ENCODE assay signal across 15 cellular contexts in genomic region chr1:203057831-203058673, GRCh38. TPM values are rescaled to one million over a fixed set of nuclear protein-coding genes. Genes with fewer than 3 reads are reported as not detected.
DNase-seq lines count a peak whose midpoint lies in the region; ATAC-seq and TF ChIP-seq lines count a peak whose summit lies in the region.
"Had no signal": no experiment of that assay in that cellular context is flagged by ENCODE, and none has a peak within 500 bp of the region (broad histone marks: within the 10 kb centered on the region; RNA-seq: fewer than 3 reads in every experiment).

No MANE protein-coding gene starts in this region.

- TF ChIP-seq CTCF in A673 (conservative IDR thresholded peaks at IDR 0.05; ENCODE audit: low read depth, low read length) (no peak), SK-N-SH (IDR thresholded peaks at IDR 0.05) (no peak)

- no peaks in the 10 kb centered on the region for H3F3A ChIP-seq in SK-N-SH (replicated peaks; ENCODE audit: insufficient read depth)

- H3K9ac ChIP-seq in SK-N-SH: no peak overlapping the region

- H3K4me1 ChIP-seq in A673 (ENCODE audit: insufficient read depth, low read length, poor library complexity, severe bottlenecking): no peaks in the 10 kb centered on the region
- H3K4me1 ChIP-seq in SK-N-SH (ENCODE audit: control insufficient read depth in 1 of 2, insufficient read depth in 2 of 2, low read depth in 1 of 2, low read length in 1 of 2): peaks cover 0 to 21% of the 10 kb centered on the region in 2 experiments; a peak in 1 of 4 replicates

- H3K79me2 ChIP-seq in SK-N-SH (ENCODE audit: insufficient read depth): no peaks in the 10 kb centered on the region

- no peaks in the 10 kb centered on the region for H3K27me3 ChIP-seq in A673 (replicated peaks; ENCODE audit: insufficient read depth, low read depth, low read length, poor library complexity)
- H3K27me3 ChIP-seq in SK-N-SH (ENCODE audit: insufficient read depth): no peaks in the 10 kb centered on the region

- H2AFZ ChIP-seq in SK-N-SH (ENCODE audit: low read depth): no peak overlapping the region

- no TSS peak for BruUV-seq in A673 (replicated peaks; lab: Mats Ljungman, UMichigan)

- H3K9me2 ChIP-seq in SK-N-SH: no peaks in the 10 kb centered on the region

- WGBS in SK-N-SH (ENCODE audit: low lambda C conversion rate): 43% methylated on average over 11 of the region's 11 CpGs

- TF ChIP-seq EP300 in SK-N-SH (IDR thresholded peaks at IDR 0.05; ENCODE audit: borderline replicate concordance in 1 of 2, low read depth in 1 of 2, low read length in 1 of 2): no peak

- TF ChIP-seq RAD21 in SK-N-SH (IDR thresholded peaks at IDR 0.05; ENCODE audit: low read length): no peak

- no peaks in the 10 kb centered on the region for H4K20me1 ChIP-seq in SK-N-SH (ENCODE audit: insufficient read depth)

- POLR2A ChIA-PET in A673 (lab: Charles Lee; ENCODE audit: low non-redundant PET) (no interaction called here), SK-N-SH (lab: Yijun Ruan, JAX) (no interaction called here)

- H3K27ac ChIP-seq in A673 (ENCODE audit: low read depth, low read length, poor library complexity, severe bottlenecking) (no peak overlapping the region), SK-N-SH (ENCODE audit: low read depth in 2 of 2, low read length in 1 of 2) (no peak overlapping the region)
- H3K27ac ChIP-seq: coronary artery had no signal

- ATAC-seq in HG03520 (IDR thresholded peaks at IDR 0.05; ENCODE audit: unreplicated experiment): no peak
- no peak for ATAC-seq in GM18907 (IDR thresholded peaks at IDR 0.05; ENCODE audit: unreplicated experiment)

- intact Hi-C loops in A673 (cut with micrococcal nuclease; ENCODE audit: unreplicated experiment): no loop called here

- H3K4me3 ChIP-seq in A673 (ENCODE audit: low read depth, low read length, poor library complexity, severe bottlenecking) (no peak overlapping the region), SK-N-SH (ENCODE audit: low read depth in 2 of 2, low read length in 1 of 2) (no peak overlapping the region)
- H3K4me3 ChIP-seq: coronary artery had no signal

- no peaks in the 10 kb centered on the region for H3K36me3 ChIP-seq in A673 (ENCODE audit: insufficient read depth, low read length, poor library complexity, severe bottlenecking)
- no peaks in the 10 kb centered on the region for H3K36me3 ChIP-seq in SK-N-SH (replicated peaks in 1 of 2; ENCODE audit: control insufficient read depth in 1 of 2, insufficient read depth in 2 of 2, low read length in 1 of 2)

- DNase-seq in A673 (ENCODE audit: low spot score) (peak; percentile 19), GM04504 (ENCODE audit: low read depth) (peak; percentile 74), SK-N-SH (peak; percentile 83), left kidney (ENCODE audit: low read depth, low spot score) (peak; percentile 64), KG1 (lab: John Stamatoyannopoulos, UW) (no peak), NCI-H510A treated with DMSO at 0.1 percent for 48 hours (lab: John Stamatoyannopoulos, UW) (no peak)
- DNase-seq: activated CD4-positive, alpha-beta T cell treated with anti-CD3 and anti-CD28 coated beads, Interleukin-2, amount 10 ng/mL, durations not matched to agents 24 days and 14 days; anterior cingulate cortex; mammary epithelial cell; occipital lobe; stimulated activated CD4-positive, alpha-beta T cell treated with anti-CD3 and anti-CD28 coated beads, Interleukin-15, amount 100 ng/mL, for 24 hours had no signal

- H3K9me3 ChIP-seq in A673 (ENCODE audit: low read depth, low read length, poor library complexity, severe bottlenecking) (no peaks in the 10 kb centered on the region), SK-N-SH (no peaks in the 10 kb centered on the region)

- CTCF ChIA-PET in A673 (lab: Charles Lee): interaction anchor here (1.0 kb wide), 1 partner anchor 88 kb away, joined by 9 read pairs; no protein-coding TSS in a partner anchor
- CTCF ChIA-PET in SK-N-SH (lab: Yijun Ruan, JAX): interaction anchor here (1.1 to 13.2 kb wide), 10 partner anchors 9 to 209 kb away, joined by 3 to 131 read pairs (median 8); no protein-coding TSS in a partner anchor

- no peak overlapping the region for H3K4me2 ChIP-seq in SK-N-SH

TF ChIP-seq in SK-N-SH, 30 proteins besides CTCF, POLR2A, EP300 and RAD21:
- 0 out of 2 replicates have a peak, but pooled peaks have one; percentile 16 for TF ChIP-seq GATA2 (CRISPR knock-in tag; IDR thresholded peaks at IDR 0.05)
- no peak for TF ChIP-seq SIN3A (IDR thresholded peaks at IDR 0.05; ENCODE audit: borderline replicate concordance, low read depth, low read length)
- TF ChIP-seq TCF12 (IDR thresholded peaks at IDR 0.05): peak; percentile 30; the same call in 1 of the 2 replicates
- TF ChIP-seq RCOR1 (IDR thresholded peaks at IDR 0.05; ENCODE audit: low read length): peak; percentile 74; the same call in 1 of the 2 replicates
- TF ChIP-seq CHD2 (IDR thresholded peaks at IDR 0.05; ENCODE audit: low read length, partially characterized antibody): no peak
TF ChIP-seq in SK-N-SH: peak in this region for 3.

RNA-seq across cellular contexts. Expression of gene MYOG, which starts 27.8 kb away (rescaled TPM):
- total RNA-seq in A673 (2021): not detected in 2 replicates
- polyA plus RNA-seq in SK-N-SH (2012; rRNA removed): not detected in 2 replicates
- not detected in 2 replicates for polyA plus RNA-seq in SK-N-SH (2012; cell fraction: cytosol; rRNA removed)
- not detected in 2 replicates for polyA plus RNA-seq in SK-N-SH (2012; cell fraction: nucleus; rRNA removed)
- total RNA-seq: activated CD4-positive, alpha-beta T cell treated with anti-CD3 and anti-CD28 coated beads, Interleukin-2, amount 10 ng/mL, durations not matched to agents 24 days and 14 days; Daoy; mammary epithelial cell; occipital lobe had no signal
- polyA plus RNA-seq: mammary epithelial cell had no signal

RNA-seq across cellular contexts. Expression of gene PPFIA4, which starts 31.8 kb away (rescaled TPM):
- 2.5 and 3.0 TPM in 2 replicates for total RNA-seq in A673 (2021)
- polyA plus RNA-seq in SK-N-SH (2012; rRNA removed): 4.4 and 5.5 TPM in 2 replicates
- polyA plus RNA-seq in SK-N-SH (2012; cell fraction: cytosol; rRNA removed): 1.3 and 2.0 TPM in 2 replicates
- polyA plus RNA-seq in SK-N-SH (2012; cell fraction: nucleus; rRNA removed): 39.4 and 55.6 TPM in 2 replicates

RNA-seq across cellular contexts. Expression of gene TMEM183A, which starts 50.9 kb away (rescaled TPM):
- total RNA-seq in A673 (2021): 65.1 and 68.4 TPM in 2 replicates
- 47.9 and 62.2 TPM in 2 replicates for polyA plus RNA-seq in SK-N-SH (2012; rRNA removed)
- polyA plus RNA-seq in SK-N-SH (2012; cell fraction: cytosol; rRNA removed): 43.9 and 55.4 TPM in 2 replicates
- polyA plus RNA-seq in SK-N-SH (2012; cell fraction: nucleus; rRNA removed): 70.0 and 98.7 TPM in 2 replicates

Comparison
In these comparisons a context has a peak if more than half of its experiments do, and no peak if none do; other contexts are left out.
1. DNase-seq: peak in A673 (single experiment), GM04504 (single experiment), SK-N-SH (single experiment) and left kidney (single experiment); none in KG1 (single experiment) and NCI-H510A treated with DMSO at 0.1 percent for 48 hours (single experiment).